ENCODE assay signal across 9 cellular contexts in genomic region chrX:155094468-155095061, GRCh38. TPM values are rescaled to one million over a fixed set of nuclear protein-coding genes. Genes with fewer than 3 reads are reported as not detected.
DNase-seq lines count a peak whose midpoint lies in the region; ATAC-seq lines count a peak whose summit lies in the region.
"Had no signal": no experiment of that assay in that cellular context is flagged by ENCODE, and none has a peak within 500 bp of the region (broad histone marks: within the 10 kb centered on the region; RNA-seq: fewer than 3 reads in every experiment).

No MANE protein-coding gene starts in this region.

- H3K27me3 ChIP-seq in aorta (ENCODE audit: control insufficient read depth in 1 of 2, insufficient read depth in 2 of 2, low read length in 1 of 2), result no peaks in the 10 kb centered on the region

- no peaks in the 10 kb centered on the region for H3K36me3 ChIP-seq in aorta (ENCODE audit: control insufficient read depth in 1 of 2, insufficient read depth in 2 of 2, low read length in 1 of 2)

- H3K27ac Mint-ChIP-seq in activated naive CD8-positive, alpha-beta T cell treated with anti-CD3 and anti-CD28 coated beads, Interleukin-2, amount 50 U/mL, for 24 hours, result no peak overlapping the region

- no peak overlapping the region for H3K4me3 Mint-ChIP-seq in activated naive CD8-positive, alpha-beta T cell treated with anti-CD3 and anti-CD28 coated beads, Interleukin-2, amount 50 U/mL, for 24 hours

- DNase-seq in NCI-H1436 (lab: John Stamatoyannopoulos, UW) (peak; percentile 44), NCI-H1436 treated with DMSO at 0.1 percent for 48 hours (lab: John Stamatoyannopoulos, UW) (no peak), NCI-H2029 treated with DMSO at 0.1 percent for 48 hours (lab: John Stamatoyannopoulos, UW) (peak; percentile 23), kidney tubule cell (ENCODE audit: low spot score) (peak; percentile 30), aorta (no peak)
- no peak for DNase-seq in activated naive CD8-positive, alpha-beta T cell treated with anti-CD3 and anti-CD28 coated beads, Interleukin-2, amount 50 U/mL, for 24 hours

- intact Hi-C loops in aorta (cut with DNase I), result no loop called here

- 32 to 33% methylated on average over 4 of the region's 4 CpGs for WGBS in aorta, 2 donors

- no peak overlapping the region for H3K27ac ChIP-seq in aorta (ENCODE audit: low read depth in 1 of 2, low read length in 2 of 2)
- H3K27ac ChIP-seq: BLaER1 treated with 17β-estradiol and CSF1 and Interleukin-3, amounts not matched to agents 10 nM and 100 nM had no signal

- ATAC-seq in GM18867 (IDR thresholded peaks at IDR 0.05; ENCODE audit: unreplicated experiment), result peak; percentile 81
- ATAC-seq in activated naive CD8-positive, alpha-beta T cell treated with anti-CD3 and anti-CD28 coated beads, Interleukin-2, amount 50 U/mL, for 24 hours, result peak; percentile 49
- ATAC-seq in aorta (ENCODE audit: low FRiP score), result no peak
- no peak for ATAC-seq in HG03439 (IDR thresholded peaks at IDR 0.05; ENCODE audit: unreplicated experiment)

- H3K9me3 Mint-ChIP-seq in activated naive CD8-positive, alpha-beta T cell treated with anti-CD3 and anti-CD28 coated beads, Interleukin-2, amount 50 U/mL, for 24 hours, result no peaks in the 10 kb centered on the region

- H3K4me1 ChIP-seq in aorta (ENCODE audit: control insufficient read depth in 1 of 2, insufficient read depth in 2 of 2, low read length in 2 of 2), result no peaks in the 10 kb centered on the region
- H3K4me1 ChIP-seq: BLaER1 treated with 17β-estradiol and CSF1 and Interleukin-3, amounts not matched to agents 10 nM and 100 nM had no signal

- no peak overlapping the region for H3K4me3 ChIP-seq in aorta (ENCODE audit: low read length in 2 of 2)
- H3K4me3 ChIP-seq: BLaER1 treated with 17β-estradiol and CSF1 and Interleukin-3, amounts not matched to agents 10 nM and 100 nM had no signal

- no peaks in the 10 kb centered on the region for H3K27me3 Mint-ChIP-seq in activated naive CD8-positive, alpha-beta T cell treated with anti-CD3 and anti-CD28 coated beads, Interleukin-2, amount 50 U/mL, for 24 hours

- peaks cover 9% of the 10 kb centered on the region for H3K4me1 Mint-ChIP-seq in activated naive CD8-positive, alpha-beta T cell treated with anti-CD3 and anti-CD28 coated beads, Interleukin-2, amount 50 U/mL, for 24 hours

- no peaks in the 10 kb centered on the region for H3K9me3 ChIP-seq in aorta (ENCODE audit: control insufficient read depth, low read length)

- H3K36me3 Mint-ChIP-seq in activated naive CD8-positive, alpha-beta T cell treated with anti-CD3 and anti-CD28 coated beads, Interleukin-2, amount 50 U/mL, for 24 hours (ENCODE audit: low read depth), result peaks cover 31% of the 10 kb centered on the region

RNA-seq across cellular contexts. Expression of gene BRCC3, which starts 23.3 kb away (rescaled TPM):
- total RNA-seq in aorta, result 10 to 100 TPM; 14.8 to 14.9 TPM
- 10 to 100 TPM; 10.9 to 15.5 TPM for polyA plus RNA-seq in aorta

RNA-seq across cellular contexts. Expression of gene CMC4, which starts 23.6 kb away (rescaled TPM):
- total RNA-seq in aorta, result 1 to 10 TPM; 4.8 to 6.6 TPM
- polyA plus RNA-seq in aorta, result 10 to 100 TPM; 27.8 to 31.6 TPM

RNA-seq across cellular contexts. Expression of gene MTCP1, which starts 23.6 kb away (rescaled TPM):
- 10 to 100 TPM; 19.6 to 20.8 TPM for total RNA-seq in aorta
- polyA plus RNA-seq in aorta, result 10 to 100 TPM; 23.0 to 29.9 TPM

Comparison
In these comparisons a context has a peak if more than half of its experiments do, and no peak if none do; other contexts are left out.
1. DNase-seq: peak in NCI-H1436 (single experiment), NCI-H2029 treated with DMSO at 0.1 percent for 48 hours (single experiment) and kidney tubule cell (single experiment); none in NCI-H1436 treated with DMSO at 0.1 percent for 48 hours (single experiment), activated naive CD8-positive, alpha-beta T cell treated with anti-CD3 and anti-CD28 coated beads, Interleukin-2, amount 50 U/mL, for 24 hours (single experiment) and aorta (0 of 2).
2. ATAC-seq: peak in GM18867 (single experiment) and activated naive CD8-positive, alpha-beta T cell treated with anti-CD3 and anti-CD28 coated beads, Interleukin-2, amount 50 U/mL, for 24 hours (single experiment); none in aorta (single experiment) and HG03439 (single experiment).